ENCODE assay signal across 22 cellular contexts in the genomic region with DNA sequence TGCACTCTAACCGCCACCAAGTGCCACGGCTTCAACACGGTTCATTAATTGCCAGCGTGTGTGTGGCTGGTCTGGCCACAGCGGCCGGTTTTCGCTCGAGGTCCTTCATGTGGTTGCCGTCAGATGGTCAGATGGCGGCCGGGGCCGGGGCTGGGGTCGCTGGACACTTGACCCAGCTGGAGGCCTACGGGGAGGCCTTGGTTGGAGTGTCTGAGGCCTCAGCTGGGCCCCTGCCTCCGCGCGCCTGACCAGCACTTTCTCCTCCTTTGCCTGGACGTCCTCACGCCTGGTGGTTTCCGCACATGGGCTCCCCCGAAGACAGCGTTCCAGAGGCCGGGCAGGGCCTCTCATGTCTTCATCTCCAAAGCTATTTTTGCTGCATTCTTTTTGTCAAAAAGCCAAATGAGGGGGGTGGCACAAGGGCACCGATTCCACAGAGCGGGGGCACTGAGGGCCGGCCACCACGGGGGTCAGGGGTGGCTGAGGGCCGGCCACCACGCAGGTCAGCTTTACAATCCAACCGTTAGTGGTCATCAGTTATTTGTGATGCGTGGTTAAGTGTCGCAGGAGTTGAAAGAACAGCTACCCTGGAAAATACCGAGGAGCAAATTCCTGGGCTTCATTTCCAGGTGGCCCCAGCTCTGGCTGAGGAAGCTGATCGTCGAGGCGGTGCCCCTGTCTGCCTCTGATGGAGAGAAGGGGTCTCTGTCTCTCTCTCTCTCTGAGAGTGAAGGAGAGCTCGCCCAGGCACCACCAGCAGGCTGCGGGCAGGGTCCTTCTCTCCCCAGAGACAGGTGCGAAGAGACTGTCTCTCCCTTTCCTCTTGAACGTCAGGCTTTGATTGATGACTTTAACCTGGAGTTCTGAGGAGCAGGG. TPM values are rescaled to one million over a fixed set of nuclear protein-coding genes. Genes with fewer than 3 reads are reported as not detected.
"Had no signal": no experiment of that assay in that cellular context is flagged by ENCODE, and none has a peak within 500 bp of the region (broad histone marks: within the 10 kb centered on the region; RNA-seq: fewer than 3 reads in every experiment).

No MANE protein-coding gene starts in this region.

- H3K9me3 Mint-ChIP-seq: activated naive CD8-positive, alpha-beta T cell treated with anti-CD3 and anti-CD28 coated beads for 36 hours; activated T-cell treated with anti-CD3 and anti-CD28 coated beads, Interleukin-2, amount 50 U/mL, for 72 hours; naive thymus-derived CD8-positive, alpha-beta T cell; stimulated activated memory B cell treated with anti-CD40 and anti-IgM and Interleukin-4, amounts not matched to agents 10 μg/mL and 1 μg/mL and 100 μg/mL, for 72 hours had no signal

- ATAC-seq: activated T-cell treated with anti-CD3 and anti-CD28 coated beads, Interleukin-2, amount 50 U/mL, for 72 hours; body of pancreas; foreskin keratinocyte; naive thymus-derived CD8-positive, alpha-beta T cell; stimulated activated memory B cell treated with anti-CD40 and anti-IgM and Interleukin-4, amounts not matched to agents 10 μg/mL and 1 μg/mL and 100 μg/mL, for 72 hours had no signal

- H3K36me3 ChIP-seq: tibial artery, uterus had no signal

- H3K4me3 ChIP-seq: body of pancreas, lung, tibial artery, uterus had no signal

- H3K4me1 Mint-ChIP-seq: activated naive CD8-positive, alpha-beta T cell treated with anti-CD3 and anti-CD28 coated beads for 36 hours; stimulated activated memory B cell treated with anti-CD40 and anti-IgM and Interleukin-4, amounts not matched to agents 10 μg/mL and 1 μg/mL and 100 μg/mL, for 72 hours had no signal

- H3K4me1 ChIP-seq: body of pancreas, foreskin keratinocyte, uterus had no signal

- H3K27ac Mint-ChIP-seq: activated naive CD8-positive, alpha-beta T cell treated with anti-CD3 and anti-CD28 coated beads for 36 hours; activated T-cell treated with anti-CD3 and anti-CD28 coated beads, Interleukin-2, amount 50 U/mL, for 72 hours; stimulated activated memory B cell treated with anti-CD40 and anti-IgM and Interleukin-4, amounts not matched to agents 10 μg/mL and 1 μg/mL and 100 μg/mL, for 72 hours had no signal

- H3K9me3 ChIP-seq: body of pancreas, tibial artery, uterus had no signal

- H3K4me3 Mint-ChIP-seq: activated naive CD8-positive, alpha-beta T cell treated with anti-CD3 and anti-CD28 coated beads for 36 hours; activated T-cell treated with anti-CD3 and anti-CD28 coated beads, Interleukin-2, amount 50 U/mL, for 72 hours; naive thymus-derived CD8-positive, alpha-beta T cell; stimulated activated memory B cell treated with anti-CD40 and anti-IgM and Interleukin-4, amounts not matched to agents 10 μg/mL and 1 μg/mL and 100 μg/mL, for 72 hours had no signal

- H3K27me3 ChIP-seq: body of pancreas, uterus had no signal

- H3K36me3 Mint-ChIP-seq: activated naive CD8-positive, alpha-beta T cell treated with anti-CD3 and anti-CD28 coated beads for 36 hours; naive thymus-derived CD8-positive, alpha-beta T cell; stimulated activated memory B cell treated with anti-CD40 and anti-IgM and Interleukin-4, amounts not matched to agents 10 μg/mL and 1 μg/mL and 100 μg/mL, for 72 hours had no signal

- H3K27ac ChIP-seq: body of pancreas, foreskin keratinocyte, tibial artery, uterus, VCaP had no signal

- DNase-seq: activated CD4-positive, alpha-beta T cell treated with anti-CD3 and anti-CD28 coated beads for 1 hour; activated CD4-positive, alpha-beta T cell treated with anti-CD3 and anti-CD28 coated beads, Interleukin-2, amount 50 U/mL, for 48 hours; activated gamma-delta T cell treated with Interleukin-2 at 50 U/mL for 16 hours; activated naive CD8-positive, alpha-beta T cell treated with anti-CD3 and anti-CD28 coated beads for 36 hours; activated T-cell treated with anti-CD3 and anti-CD28 coated beads, Interleukin-2, amount 50 U/mL, for 72 hours; amygdala; body of pancreas; central memory CD4-positive, alpha-beta T cell; cortex of kidney; effector CD8-positive, alpha-beta T cell; foreskin keratinocyte; glutamatergic neuron; hypothalamus; naive thymus-derived CD8-positive, alpha-beta T cell; stimulated activated CD4-positive, alpha-beta T cell treated with anti-CD3 and anti-CD28 coated beads, Interleukin-2, amount 100 ng/mL, for 48 hours; tibial artery had no signal

RNA-seq across cellular contexts. Expression of gene FRMD1, which starts 50.5 kb away (rescaled TPM):
- total RNA-seq: activated naive CD8-positive, alpha-beta T cell treated with anti-CD3 and anti-CD28 coated beads for 36 hours; body of pancreas; foreskin keratinocyte; mononuclear cell; naive thymus-derived CD8-positive, alpha-beta T cell; T-helper 1 cell treated with Interleukin-12 subunit alpha and Interleukin-12 subunit beta and Interleukin-4 antibody, amounts not matched to agents 30 ng/mL and 1 ng/mL, for 36 hours had no signal
- polyA plus RNA-seq: foreskin keratinocyte; naive thymus-derived CD8-positive, alpha-beta T cell had no signal
